In genomic region chr3:197456271-197457091, GRCh38 we compare ENCODE assay signal across 8 cellular contexts.
A peak's percentile ranks its signal among the peaks of the same experiment; 100 is the strongest.
DNase-seq lines count a peak whose midpoint lies in the region; ATAC-seq, FAIRE-seq and TF ChIP-seq lines count a peak whose summit lies in the region.

No MANE protein-coding gene starts in this region.

- DNase-seq in GM19239 (ENCODE audit: insufficient read length, low spot score), result peak; percentile 59
- peak; percentile 94 for DNase-seq in Karpas-422
- peak; percentile 79 for DNase-seq in activated effector memory CD4-positive, alpha-beta T cell treated with anti-CD3 and anti-CD28 coated beads, Interleukin-2, amount 50 U/mL, for 16 hours
- peak; percentile 62 for DNase-seq in germinal center (ENCODE audit: low spot score)
- DNase-seq in osteocyte (ENCODE audit: extremely low spot score, unreplicated experiment), result peak; percentile 94
- peak; percentile 88 to 94 for DNase-seq in upper lobe of left lung

- no peaks in the 10 kb centered on the region for H3K79me2 ChIP-seq in Karpas-422 (ENCODE audit: low read length)

- H4K20me1 ChIP-seq in Karpas-422 (ENCODE audit: insufficient read depth, low read depth, low read length), result no peaks in the 10 kb centered on the region

- H3K27me3 ChIP-seq in Karpas-422 (ENCODE audit: low read length) (no peaks in the 10 kb centered on the region), upper lobe of left lung (no peaks in the 10 kb centered on the region)

- peak overlapping the region; percentile 100 for H3K9ac ChIP-seq in Karpas-422 (ENCODE audit: low read length)

- TF ChIP-seq CTCF in osteocyte (IDR thresholded peaks at IDR 0.05) (no peak), upper lobe of left lung (IDR thresholded peaks at IDR 0.05) (peak in 1 of 6 experiments; percentile 13)

- 11 to 12% methylated on average over 21 to 26 of the region's 47 CpGs for WGBS in upper lobe of left lung, 2 donors

- H3K36me3 Mint-ChIP-seq in osteocyte (ENCODE audit: unreplicated experiment), result no peaks in the 10 kb centered on the region

- no peaks in the 10 kb centered on the region for H3K36me3 ChIP-seq in Karpas-422 (ENCODE audit: insufficient read depth, low read length)
- H3K36me3 ChIP-seq in upper lobe of left lung, result no peaks in the 10 kb centered on the region

- H3K9me3 Mint-ChIP-seq in osteocyte (ENCODE audit: unreplicated experiment), result no peaks in the 10 kb centered on the region

- ATAC-seq in upper lobe of left lung (ENCODE audit: low FRiP score in 2 of 2) (peak; percentile 85 to 97), HG02623 (IDR thresholded peaks at IDR 0.05; ENCODE audit: unreplicated experiment) (no peak), GM19324 (IDR thresholded peaks at IDR 0.05; ENCODE audit: low FRiP score, unreplicated experiment) (no peak)

- peak overlapping the region; percentile 100 for H3K4me2 ChIP-seq in Karpas-422 (ENCODE audit: low read depth, low read length, poor library complexity, severe bottlenecking)

- H3K4me3 Mint-ChIP-seq in osteocyte (ENCODE audit: unreplicated experiment), result peak overlapping the region; percentile 66

- FAIRE-seq in GM19239 (lab: Jason Lieb, UNC), result no peak

- H3K9me3 ChIP-seq in Karpas-422 (ENCODE audit: low read length) (no peaks in the 10 kb centered on the region), upper lobe of left lung (no peaks in the 10 kb centered on the region)

- H3K4me1 ChIP-seq in Karpas-422 (ENCODE audit: low read length) (peaks cover 28% of the 10 kb centered on the region), upper lobe of left lung (peaks cover 0 to 15% (median 6%) of the 10 kb centered on the region in 4 donors)

- no peak for TF ChIP-seq EP300 in upper lobe of left lung (IDR thresholded peaks at IDR 0.05)

- H3K4me1 Mint-ChIP-seq in osteocyte (ENCODE audit: unreplicated experiment), result peaks cover 23% of the 10 kb centered on the region

- H2AFZ ChIP-seq in Karpas-422 (ENCODE audit: low read length), result peak overlapping the region; percentile 94

- no peaks in the 10 kb centered on the region for H3K9me2 ChIP-seq in Karpas-422 (replicated peaks; ENCODE audit: insufficient read depth, low read length)

- TF ChIP-seq POLR2A in upper lobe of left lung (IDR thresholded peaks at IDR 0.05), result peak in 2 of 4 donors; percentile 43 to 50

- H3K4me3 ChIP-seq in Karpas-422 (ENCODE audit: low read length) (peak overlapping the region; percentile 85), upper lobe of left lung (peak overlapping the region; percentile 33 to 66 (median 47))

- peaks cover 4% of the 10 kb centered on the region for H3K27me3 Mint-ChIP-seq in osteocyte (ENCODE audit: unreplicated experiment)

- H3K27ac ChIP-seq in Karpas-422 (ENCODE audit: low read length) (peak overlapping the region; percentile 36; the same call in 1 of the 2 replicates), upper lobe of left lung (peak overlapping the region; percentile 76 to 85 (median 80))

- H3K27ac Mint-ChIP-seq in osteocyte (ENCODE audit: unreplicated experiment), result peak overlapping the region; percentile 88

Comparison
In these comparisons a context has a peak if more than half of its experiments do, and no peak if none do; other contexts are left out.
1. ATAC-seq: peak in upper lobe of left lung (2 of 2); none in HG02623 (single experiment) and GM19324 (single experiment).
2. Peak in every context shown above with its lines, with median percentiles within 50 percentile points of each other: DNase-seq.